1 cellular context compared by ENCODE assay signal in genomic region chr6:3232017-3232838, GRCh38.
TF ChIP-seq lines count a peak whose summit lies in the region.

No MANE protein-coding gene starts in this region.

TF ChIP-seq in liver, 16 proteins besides CTCF, POLR2A, EP300 and RAD21 (continued from another document):
- no peak for TF ChIP-seq NR2F2 (IDR thresholded peaks at IDR 0.05)
- TF ChIP-seq, protein P1, sequence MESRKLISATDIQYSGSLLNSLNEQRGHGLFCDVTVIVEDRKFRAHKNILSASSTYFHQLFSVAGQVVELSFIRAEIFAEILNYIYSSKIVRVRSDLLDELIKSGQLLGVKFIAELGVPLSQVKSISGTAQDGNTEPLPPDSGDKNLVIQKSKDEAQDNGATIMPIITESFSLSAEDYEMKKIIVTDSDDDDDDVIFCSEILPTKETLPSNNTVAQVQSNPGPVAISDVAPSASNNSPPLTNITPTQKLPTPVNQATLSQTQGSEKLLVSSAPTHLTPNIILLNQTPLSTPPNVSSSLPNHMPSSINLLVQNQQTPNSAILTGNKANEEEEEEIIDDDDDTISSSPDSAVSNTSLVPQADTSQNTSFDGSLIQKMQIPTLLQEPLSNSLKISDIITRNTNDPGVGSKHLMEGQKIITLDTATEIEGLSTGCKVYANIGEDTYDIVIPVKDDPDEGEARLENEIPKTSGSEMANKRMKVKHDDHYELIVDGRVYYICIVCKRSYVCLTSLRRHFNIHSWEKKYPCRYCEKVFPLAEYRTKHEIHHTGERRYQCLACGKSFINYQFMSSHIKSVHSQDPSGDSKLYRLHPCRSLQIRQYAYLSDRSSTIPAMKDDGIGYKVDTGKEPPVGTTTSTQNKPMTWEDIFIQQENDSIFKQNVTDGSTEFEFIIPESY (IDR thresholded peaks at IDR 0.05): no peak
- no peak for TF ChIP-seq FOXA1 (IDR thresholded peaks at IDR 0.05)
- TF ChIP-seq REST (IDR thresholded peaks at IDR 0.05): no peak
- TF ChIP-seq HNF4A (conservative IDR thresholded peaks at IDR 0.05): no peak
- TF ChIP-seq EGR1 (IDR thresholded peaks at IDR 0.05; ENCODE audit: low read depth in 2 of 2): no peak
- no peak for TF ChIP-seq HNF4G (IDR thresholded peaks at IDR 0.05)
- TF ChIP-seq YY1 (IDR thresholded peaks at IDR 0.05): no peak
- no peak for TF ChIP-seq JUND (IDR thresholded peaks at IDR 0.05)
- TF ChIP-seq, protein P2, sequence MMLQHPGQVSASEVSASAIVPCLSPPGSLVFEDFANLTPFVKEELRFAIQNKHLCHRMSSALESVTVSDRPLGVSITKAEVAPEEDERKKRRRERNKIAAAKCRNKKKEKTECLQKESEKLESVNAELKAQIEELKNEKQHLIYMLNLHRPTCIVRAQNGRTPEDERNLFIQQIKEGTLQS (IDR thresholded peaks at IDR 0.05): no peak
- TF ChIP-seq TAF1 (conservative IDR thresholded peaks at IDR 0.05): no peak
- no peak for TF ChIP-seq GABPA (IDR thresholded peaks at IDR 0.05 in 1 of 2, conservative IDR thresholded peaks at IDR 0.05 in 1 of 2)
- no peak for TF ChIP-seq FOXA2 (IDR thresholded peaks at IDR 0.05)
- TF ChIP-seq RXRA (IDR thresholded peaks at IDR 0.05): no peak
- TF ChIP-seq SP1 (IDR thresholded peaks at IDR 0.05): no peak
